In the genomic region with DNA sequence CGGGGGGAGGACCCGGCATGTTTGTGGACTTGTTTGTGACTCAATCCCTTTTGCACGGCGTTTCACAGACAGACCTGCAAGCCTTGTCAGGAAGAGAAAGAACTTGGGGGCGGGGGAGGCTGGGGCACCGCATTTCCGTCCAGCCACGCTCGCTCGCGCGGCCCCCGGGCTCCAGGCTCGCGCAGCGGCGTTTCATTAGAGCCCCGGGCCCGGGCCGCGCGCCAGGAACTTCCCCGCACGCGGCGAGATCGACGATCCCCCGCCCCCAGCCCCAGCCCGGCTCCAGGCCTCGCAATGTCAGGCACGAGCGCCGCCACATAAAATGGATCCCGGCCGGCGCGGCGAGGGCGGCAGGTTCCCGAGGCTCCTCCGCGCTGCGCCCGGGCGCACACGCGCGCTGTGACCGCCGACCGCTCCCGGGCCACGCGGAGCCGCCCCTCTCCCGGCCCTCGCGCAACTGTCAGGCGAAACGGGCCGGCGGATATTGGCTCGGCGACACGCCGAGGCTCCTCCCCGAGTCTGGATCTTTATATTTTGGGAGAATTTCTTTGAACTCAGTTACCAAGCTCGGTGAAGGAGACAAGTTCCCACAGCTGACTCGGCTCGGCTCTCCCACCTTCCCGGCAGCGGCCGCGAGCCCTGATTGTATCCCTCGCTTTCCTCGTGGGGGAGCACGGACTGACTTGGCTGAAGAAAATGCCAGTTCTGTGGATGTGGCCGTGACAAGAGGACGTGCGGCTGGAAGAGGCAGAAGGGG, we compare ENCODE assay signal across 8 cellular contexts. TPM values are rescaled to one million over a fixed set of nuclear protein-coding genes. Genes with fewer than 3 reads are reported as not detected.
DNase-seq lines count a peak whose midpoint lies in the region; ATAC-seq, FAIRE-seq and TF ChIP-seq lines count a peak whose summit lies in the region.

A gene (plus strand): TSS at position 557 of the 757 bp plus-strand sequence. CDS start 440 bp downstream, outside the sequence.

- H3K36me3 ChIP-seq in CD4-positive, alpha-beta memory T cell (ENCODE audit: insufficient read depth, low read length), result no peaks in the 10 kb centered on the region
- H3K36me3 ChIP-seq in bronchial epithelial cell (ENCODE audit: control insufficient read depth, insufficient read depth, low read length), result no peaks in the 10 kb centered on the region

- no peak within 1 kb of the TSS for H3K27ac ChIP-seq in CD4-positive, alpha-beta memory T cell (ENCODE audit: low read depth, low read length)

- H3K9me3 ChIP-seq in CD4-positive, alpha-beta memory T cell (ENCODE audit: control insufficient read depth in 1 of 2, low read length in 2 of 2), result no peaks in the 10 kb centered on the region

- H3K4me3 ChIP-seq in CD4-positive, alpha-beta memory T cell (ENCODE audit: low read length in 2 of 2), result peak within 1 kb of the TSS in 1 of 2 donors; percentile 58
- peak within 1 kb of the TSS; percentile 55 for H3K4me3 ChIP-seq in bronchial epithelial cell (ENCODE audit: low read depth, low read length)

- peaks cover 49 to 59% of the 10 kb centered on the region in 2 donors for H3K27me3 Mint-ChIP-seq in CD4-positive, alpha-beta memory T cell

- peaks cover 28% of the 10 kb centered on the region for H3K27me3 ChIP-seq in CD4-positive, alpha-beta memory T cell (ENCODE audit: insufficient read depth, low read length)
- H3K27me3 ChIP-seq in bronchial epithelial cell (ENCODE audit: control insufficient read depth, insufficient read depth, low read length), result no peaks in the 10 kb centered on the region

- in situ Hi-C loops in SK-MEL-5 (cut with HindIII; ENCODE audit: low pct_unique_long_range_greater_than_20kb, low sequenced_read_pairs), result no loop called here

- peaks cover 15 to 35% (median 25%) of the 10 kb centered on the region in 4 donors for H3K4me1 Mint-ChIP-seq in CD4-positive, alpha-beta memory T cell

- H3K36me3 Mint-ChIP-seq in CD4-positive, alpha-beta memory T cell, result peaks cover 0 to 3% of the 10 kb centered on the region in 2 donors

- no peak for ATAC-seq in GM21528 (IDR thresholded peaks at IDR 0.05; ENCODE audit: low FRiP score, unreplicated experiment)

- POLR2A ChIA-PET in CD4-positive, alpha-beta memory T cell (lab: Charles Lee; ENCODE audit: partially characterized antibody), result no interaction called here

- CTCF ChIA-PET in CD4-positive, alpha-beta memory T cell (lab: Charles Lee; ENCODE audit: partially characterized antibody), result interaction anchor here (0.9 to 2.6 kb wide), 4 partner anchors 734 to 857 kb away, joined by 3 to 17 read pairs (median 4); no protein-coding TSS in a partner anchor

- H3K4me3 Mint-ChIP-seq in CD4-positive, alpha-beta memory T cell, result peak within 1 kb of the TSS; percentile 83 to 97 (median 87)

- FAIRE-seq in bronchial epithelial cell (lab: Jason Lieb, UNC), result no peak

- peaks cover 0 to 9% (median 4%) of the 10 kb centered on the region in 8 donors for H3K9me3 Mint-ChIP-seq in CD4-positive, alpha-beta memory T cell

- peaks cover 35% of the 10 kb centered on the region for H3K4me1 ChIP-seq in CD4-positive, alpha-beta memory T cell (ENCODE audit: insufficient read depth, low read length)

- H3K27ac Mint-ChIP-seq in CD4-positive, alpha-beta memory T cell, result no peak within 1 kb of the TSS

- DNase-seq in CD4-positive, alpha-beta memory T cell, result peak in 3 of 5 donors; percentile 10 to 17 (median 13)
- DNase-seq in HK-2 (ENCODE audit: unreplicated experiment) (peak; percentile 80), SK-MEL-5 (ENCODE audit: low read depth, low spot score) (peak; percentile 29), bronchial epithelial cell (ENCODE audit: low read depth) (peak; percentile 68), islet precursor cell (peak; percentile 93), NCI-H774 (lab: John Stamatoyannopoulos, UW) (no peak)
- peak; percentile 57 for DNase-seq in stimulated activated CD4-positive, alpha-beta T cell treated with anti-CD3 and anti-CD28 coated beads, Interleukin-15, amount 100 ng/mL, for 24 hours

- TF ChIP-seq CTCF in bronchial epithelial cell (IDR thresholded peaks at IDR 0.05; ENCODE audit: insufficient read depth, low read length, severe bottlenecking), result no peak

- intact Hi-C loops in CD4-positive, alpha-beta memory T cell (cut with micrococcal nuclease), result loop anchor here (5.0 to 10.0 kb wide), 4 partner anchors 730 to 1600 kb away; no protein-coding TSS in a partner anchor

RNA-seq across cellular contexts. Expression of the gene that starts here (rescaled TPM):
- total RNA-seq in CD4-positive, alpha-beta memory T cell, result not detected
- polyA plus RNA-seq in CD4-positive, alpha-beta memory T cell, result under 1 TPM in 1 of 2 donors, not detected in 1; 0.10 TPM
- 1.4 and 1.5 TPM in 2 replicates for total RNA-seq in SK-MEL-5 (2014; rRNA removed; shearing (Covaris generic))
- 1.7 and 3.0 TPM in 2 replicates for polyA plus RNA-seq in SK-MEL-5 (2015; cell fraction: cytosol; rRNA removed)
- polyA plus RNA-seq in SK-MEL-5 (2015; cell fraction: nucleus; rRNA removed), result 1.3 and 1.4 TPM in 2 replicates
- total RNA-seq in bronchial epithelial cell, result 1.8 and 2.1 TPM in 2 replicates

Comparison
In these comparisons a context has a peak if more than half of its experiments do, and no peak if none do; other contexts are left out.
1. Peak in DNase-seq in CD4-positive, alpha-beta memory T cell; RNA of the gene not detected or under 1 TPM.